ENCODE assay signal across 20 cellular contexts in the genomic region with DNA sequence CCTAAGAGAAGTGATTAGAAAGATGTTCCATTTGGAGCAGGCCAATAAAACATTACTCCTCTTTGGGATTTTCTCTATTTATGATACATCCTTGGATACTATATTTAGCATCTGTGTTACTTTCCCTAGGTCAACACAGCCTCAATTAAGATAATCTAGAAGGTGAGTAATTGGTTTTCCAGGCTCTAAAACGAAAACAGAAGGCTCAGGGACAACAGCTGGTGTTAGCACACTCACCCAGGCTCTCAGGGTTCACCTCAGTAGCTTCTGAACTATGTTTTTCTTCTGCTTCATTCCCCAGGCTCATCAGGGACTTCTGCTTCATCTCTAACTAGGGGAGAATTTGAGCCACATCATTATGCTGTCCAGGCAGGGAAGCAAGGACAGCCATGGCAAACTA.
A peak's percentile ranks its signal among the peaks of the same experiment; 100 is the strongest.
DNase-seq lines count a peak whose midpoint lies in the region; ATAC-seq, FAIRE-seq and TF ChIP-seq lines count a peak whose summit lies in the region.
"Had no signal": no experiment of that assay in that cellular context is flagged by ENCODE, and none has a peak within 500 bp of the region (broad histone marks: within the 10 kb centered on the region; RNA-seq: fewer than 3 reads in every experiment).

No MANE protein-coding gene starts in this region.

- H3K9me3 ChIP-seq in adrenal gland (replicated peaks in 1 of 3) (no peaks in the 10 kb centered on the region), pancreas (no peaks in the 10 kb centered on the region), right cardiac atrium (ENCODE audit: control insufficient read depth, low read length) (no peaks in the 10 kb centered on the region)

- ATAC-seq in pancreas (peak; percentile 25 to 69 (median 44)), right cardiac atrium (no peak)
- ATAC-seq: GM23338, HCT116, Right ventricle myocardium inferior had no signal

- intact Hi-C loops in adrenal gland (cut with DNase I) (no loop called here), pancreas (cut with DNase I) (no loop called here), right cardiac atrium (cut with DNase I) (no loop called here)

- H3K4me1 ChIP-seq in adrenal gland (replicated peaks in 1 of 2) (peaks cover 9 to 23% of the 10 kb centered on the region in 2 donors), pancreas (peaks cover 25 to 32% (median 29%) of the 10 kb centered on the region in 3 donors), right cardiac atrium (ENCODE audit: control insufficient read depth, insufficient read depth, low read length) (no peaks in the 10 kb centered on the region)

- TF ChIP-seq POLR2A in adrenal gland (IDR thresholded peaks at IDR 0.05): no peak

- no peak for FAIRE-seq in pancreas (lab: Jason Lieb, UNC)
- FAIRE-seq: RCC 7860 had no signal

- WGBS in adrenal gland, 4 donors: 6 to 44% (median 31%) methylated on average over 1 of the region's 1 CpG
- 17 to 34% methylated on average over 1 of the region's 1 CpG for WGBS in pancreas, 2 donors
- 52% methylated on average over 1 of the region's 1 CpG for WGBS in right cardiac atrium

- H3K4me3 ChIP-seq in adrenal gland (no peak overlapping the region), pancreas (no peak overlapping the region), right cardiac atrium (ENCODE audit: low read length) (no peak overlapping the region)
- H3K4me3 ChIP-seq: GM23338 had no signal

- TF ChIP-seq CTCF in adrenal gland (IDR thresholded peaks at IDR 0.05) (no peak), pancreas (IDR thresholded peaks at IDR 0.05) (no peak)

- H3K36me3 ChIP-seq in adrenal gland (replicated peaks in 1 of 2) (peaks cover 0 to 69% of the 10 kb centered on the region in 2 donors), pancreas (peaks cover 0 to 35% (median 0%) of the 10 kb centered on the region in 3 donors)

- peak; percentile 10 for DNase-seq in NCI-H146 (lab: John Stamatoyannopoulos, UW)
- DNase-seq in NCI-H146 treated with DMSO at 0.1 percent for 48 hours (lab: John Stamatoyannopoulos, UW; ENCODE audit: unreplicated experiment): no peak
- peak; percentile 59 for DNase-seq in NCI-H1694 (lab: John Stamatoyannopoulos, UW)
- DNase-seq in adrenal gland: peak in 3 of 7 donors; percentile 22 to 67 (median 46)
- no peak for DNase-seq in pancreas
- no peak for DNase-seq in NK-92 (lab: John Stamatoyannopoulos, UW; ENCODE audit: unreplicated experiment)
- DNase-seq in HPDE6-E6E7 (ENCODE audit: extremely low spot score): no peak
- no peak for DNase-seq in right cardiac atrium
- DNase-seq: 8988T, COR-L47, DMS153, GDM1, KG1, NCI-H1436, NCI-H2081 treated with DMSO at 0.1 percent for 48 hours, NCI-H510A had no signal

- H3K27ac ChIP-seq in adrenal gland (peak overlapping the region in 3 of 5 donors; percentile 3 to 71 (median 12)), pancreas (peak overlapping the region in 1 of 4 donors; percentile 17), right cardiac atrium (ENCODE audit: low read length) (no peak overlapping the region)

- H3K27me3 ChIP-seq in adrenal gland (no peaks in the 10 kb centered on the region), pancreas (no peaks in the 10 kb centered on the region), right cardiac atrium (ENCODE audit: control insufficient read depth, insufficient read depth) (no peaks in the 10 kb centered on the region)

Comparison
In these comparisons a context has a peak if more than half of its experiments do, and no peak if none do; other contexts are left out.
1. DNase-seq: peak in NCI-H146 (single experiment) and NCI-H1694 (single experiment); none in NCI-H146 treated with DMSO at 0.1 percent for 48 hours (single experiment), pancreas (0 of 6), NK-92 (single experiment), HPDE6-E6E7 (single experiment) and right cardiac atrium (0 of 3).
2. ATAC-seq: peak in pancreas (4 of 4); none in right cardiac atrium (0 of 2).